In the genomic region with DNA sequence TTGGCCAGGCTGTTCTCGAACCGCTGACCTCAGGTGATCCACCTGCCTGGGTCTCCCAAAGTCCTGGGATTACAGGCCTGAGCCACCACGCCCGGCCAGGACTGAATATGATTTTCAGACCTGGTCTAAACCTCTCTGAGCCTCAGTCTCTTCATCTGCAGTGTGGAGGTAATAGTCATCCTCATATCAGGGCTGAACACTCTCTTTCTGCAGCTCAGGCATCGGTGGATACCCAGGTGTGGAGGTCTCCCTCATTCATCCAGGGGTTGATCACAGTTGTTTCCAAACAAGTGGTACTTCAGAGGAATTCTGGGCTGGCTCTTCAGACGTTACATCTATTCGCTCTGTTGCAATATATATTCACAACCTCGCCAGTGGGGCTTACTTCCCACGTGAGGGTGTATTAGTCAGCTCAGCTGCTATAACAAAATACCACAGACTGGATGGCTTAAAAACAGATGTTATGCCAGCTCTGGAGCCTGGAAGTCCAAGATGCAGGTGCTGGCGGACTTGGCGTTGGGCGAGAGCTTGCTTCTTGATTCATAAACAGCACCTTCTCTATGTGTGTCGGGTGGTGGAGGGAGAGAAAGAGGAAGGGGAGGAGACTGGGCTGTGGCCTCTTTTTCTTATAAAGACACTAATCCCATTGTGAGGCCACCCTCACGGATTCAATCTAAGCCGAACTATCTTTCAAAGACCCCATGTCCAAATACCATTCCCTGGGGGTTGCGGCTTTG, we compare ENCODE assay signal across 18 cellular contexts.
"Had no signal": no experiment of that assay in that cellular context is flagged by ENCODE, and none has a peak within 500 bp of the region (broad histone marks: within the 10 kb centered on the region; RNA-seq: fewer than 3 reads in every experiment).

No MANE protein-coding gene starts in this region.

- H3K27me3 ChIP-seq: neutrophil, upper lobe of right lung had no signal

- ATAC-seq: effector memory CD8-positive, alpha-beta T cell; left ventricle myocardium superior; sciatic nerve; T-cell; upper lobe of right lung had no signal

- H3K27ac ChIP-seq: cardiac muscle cell, neutrophil, parathyroid adenoma, thoracic aorta, upper lobe of right lung had no signal

- DNase-seq: activated CD4-positive, alpha-beta memory T cell treated with anti-CD3 and anti-CD28 coated beads for 36 hours; activated CD4-positive, CD25-positive, alpha-beta regulatory T cell treated with anti-CD3 and anti-CD28 coated beads, Interleukin-2, amount 50 U/mL, for 72 hours; activated effector memory CD4-positive, alpha-beta T cell treated with anti-CD3 and anti-CD28 coated beads, Interleukin-2, amount 50 U/mL, for 16 hours; activated T-cell treated with anti-CD3 and anti-CD28 coated beads, Interleukin-2, amount 50 U/mL, for 72 hours; amniotic stem cell; effector memory CD8-positive, alpha-beta T cell; left ventricle myocardium superior; stimulated activated CD4-positive, alpha-beta T cell treated with anti-CD3 and anti-CD28 coated beads, Interleukin-4, amount 100 ng/mL, for 24 hours; T-cell; upper lobe of right lung had no signal

- H3K9me3 Mint-ChIP-seq: activated CD4-positive, alpha-beta memory T cell treated with anti-CD3 and anti-CD28 coated beads for 36 hours; activated naive CD4-positive, alpha-beta T cell treated with anti-CD3 and anti-CD28 coated beads, Interleukin-2, amount 50 U/mL, for 72 hours; activated T-cell treated with anti-CD3 and anti-CD28 coated beads, Interleukin-2, amount 50 U/mL, for 72 hours; effector memory CD8-positive, alpha-beta T cell; memory B cell; stimulated activated effector memory CD8-positive, alpha-beta T cell treated with anti-CD3 and anti-CD28 coated beads, Interleukin-12 subunit alpha, Interleukin-12 subunit beta, amount 100 ng/mL, for 72 hours; T-cell had no signal

- H3K27ac Mint-ChIP-seq: activated CD4-positive, alpha-beta memory T cell treated with anti-CD3 and anti-CD28 coated beads for 36 hours; stimulated activated effector memory CD8-positive, alpha-beta T cell treated with anti-CD3 and anti-CD28 coated beads, Interleukin-12 subunit alpha, Interleukin-12 subunit beta, amount 100 ng/mL, for 72 hours had no signal

- H3K4me3 ChIP-seq: cardiac muscle cell, thoracic aorta, upper lobe of right lung had no signal

- H3K36me3 Mint-ChIP-seq: memory B cell, T-cell had no signal

- H3K4me3 Mint-ChIP-seq: activated CD4-positive, alpha-beta memory T cell treated with anti-CD3 and anti-CD28 coated beads for 36 hours; memory B cell had no signal

- H3K27me3 Mint-ChIP-seq: activated CD4-positive, alpha-beta memory T cell treated with anti-CD3 and anti-CD28 coated beads for 36 hours; effector memory CD8-positive, alpha-beta T cell; memory B cell; T-cell had no signal

- H3K36me3 ChIP-seq: cardiac muscle cell, neutrophil, thoracic aorta, upper lobe of right lung had no signal

- H3K9ac ChIP-seq: parathyroid adenoma had no signal

- H3K9me3 ChIP-seq: neutrophil, thoracic aorta, upper lobe of right lung had no signal

- H2AFZ ChIP-seq: parathyroid adenoma had no signal
